Comparison of ENCODE assay signal across 1 cellular context in the genomic region with DNA sequence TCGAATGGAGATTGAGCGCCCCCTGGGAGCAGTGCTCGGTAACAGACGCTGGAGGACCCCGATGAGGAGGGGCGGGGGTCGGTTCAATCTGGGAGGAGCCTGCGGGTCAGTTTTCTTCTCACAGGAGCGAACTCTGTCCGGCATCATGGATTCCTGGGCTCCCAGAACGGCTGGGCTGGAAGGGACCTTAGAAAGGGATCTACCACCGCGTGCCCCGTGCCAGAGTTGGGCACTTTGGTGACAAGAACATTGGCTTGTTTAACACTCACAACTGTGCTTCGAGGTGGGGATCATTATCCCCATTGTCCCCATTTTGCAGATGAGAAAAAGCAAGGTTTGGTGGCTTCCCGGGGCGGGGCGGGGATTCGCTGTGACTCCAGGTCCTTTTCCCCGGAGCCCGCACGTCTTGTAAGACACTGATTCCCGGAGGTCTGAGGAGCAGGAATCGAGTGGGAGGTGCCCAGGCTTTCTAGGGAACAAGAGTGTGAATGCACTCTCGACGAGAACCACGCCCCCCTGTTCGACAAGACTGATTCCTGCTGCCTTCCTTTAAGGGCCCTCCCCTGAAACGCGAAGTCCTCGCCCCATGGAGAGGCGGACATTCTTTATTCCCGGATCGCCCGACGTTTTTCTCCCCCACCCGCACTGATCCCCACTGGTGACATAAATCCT.
A peak's percentile ranks its signal among the peaks of the same experiment; 100 is the strongest.
TF ChIP-seq lines count a peak whose summit lies in the region.

No MANE protein-coding gene starts in this region.

TF ChIP-seq in A549, 52 proteins besides CTCF, POLR2A, EP300 and RAD21:
- peak; percentile 13; the same call in 1 of the 2 replicates for TF ChIP-seq E2F6 (IDR thresholded peaks at IDR 0.05; ENCODE audit: borderline replicate concordance, low read depth)
- TF ChIP-seq HDAC2 (IDR thresholded peaks at IDR 0.05): peak; percentile 96
- no peak for TF ChIP-seq ELK1 (IDR thresholded peaks at IDR 0.05; ENCODE audit: low read depth, low read length)
- peak; percentile 88; the same call in 1 of the 2 replicates for TF ChIP-seq CHD4 (IDR thresholded peaks at IDR 0.05; ENCODE audit: borderline replicate concordance)
- TF ChIP-seq SREBF2 (IDR thresholded peaks at IDR 0.05): no peak
- no peak for TF ChIP-seq REST (IDR thresholded peaks at IDR 0.05)
- no peak for TF ChIP-seq ESRRA (IDR thresholded peaks at IDR 0.05; ENCODE audit: borderline replicate concordance, low read length)
- TF ChIP-seq SMC3 (IDR thresholded peaks at IDR 0.05): peak; percentile 57; the same call in 2 of the 3 replicates
- TF ChIP-seq, protein P1, sequence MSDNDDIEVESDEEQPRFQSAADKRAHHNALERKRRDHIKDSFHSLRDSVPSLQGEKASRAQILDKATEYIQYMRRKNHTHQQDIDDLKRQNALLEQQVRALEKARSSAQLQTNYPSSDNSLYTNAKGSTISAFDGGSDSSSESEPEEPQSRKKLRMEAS (IDR thresholded peaks at IDR 0.05): 0 out of 2 replicates have a peak, but pooled peaks have one; percentile 19
- TF ChIP-seq FOXS1 (CRISPR knock-in tag; IDR thresholded peaks at IDR 0.05): no peak
- TF ChIP-seq KDM1A (IDR thresholded peaks at IDR 0.05; ENCODE audit: low read depth): peak; percentile 98
- TF ChIP-seq EHMT2 (IDR thresholded peaks at IDR 0.05; ENCODE audit: low read depth): no peak
